7 cellular contexts compared by ENCODE assay signal in the genomic region with DNA sequence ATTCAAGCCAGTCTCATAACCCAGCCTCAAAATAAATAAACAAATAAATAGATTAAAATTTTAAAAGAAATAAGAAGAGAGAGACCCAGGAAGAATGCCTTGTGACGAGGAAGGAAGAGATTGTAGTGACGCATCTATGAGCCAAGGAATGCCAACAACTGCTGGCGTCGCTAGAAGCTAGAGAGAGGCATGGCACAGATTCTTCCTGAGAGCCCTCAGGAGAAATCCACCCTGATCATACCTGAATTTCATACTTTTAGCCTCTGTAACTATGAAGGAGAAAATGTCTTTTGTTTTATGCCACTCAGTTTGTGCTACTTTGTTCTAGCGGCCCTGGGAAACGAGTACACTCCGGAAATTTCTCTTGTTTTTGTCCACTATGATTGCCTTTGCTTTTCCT.
"Had no signal": no experiment of that assay in that cellular context is flagged by ENCODE, and none has a peak within 500 bp of the region (broad histone marks: within the 10 kb centered on the region; RNA-seq: fewer than 3 reads in every experiment).

No MANE protein-coding gene starts in this region.

- H3K27ac Mint-ChIP-seq: HFFc6, IgD-negative memory B cell had no signal

- DNase-seq: GM23248, GOT3, H7, HFFc6 had no signal

- H3K9ac ChIP-seq: GM23248 had no signal

- H3K36me3 Mint-ChIP-seq: IgD-negative memory B cell had no signal

- ATAC-seq: HCT116 had no signal

- H3K4me1 Mint-ChIP-seq: IgD-negative memory B cell had no signal

- H3K4me3 ChIP-seq: GM23248, HAP-1 had no signal

- H3K4me3 Mint-ChIP-seq: HFFc6 had no signal

- H3K27ac ChIP-seq: GM23248 had no signal

- H3K36me3 ChIP-seq: HAP-1 had no signal

- H2AFZ ChIP-seq: GM23248 had no signal

- H3K4me1 ChIP-seq: HAP-1 had no signal
